Comparison of ENCODE assay signal across 1 cellular context in genomic region chr2:32627901-32628645, GRCh38.
A peak's percentile ranks its signal among the peaks of the same experiment; 100 is the strongest.
TF ChIP-seq lines count a peak whose summit lies in the region.

Gene TTC27, plus strand, starts transcription at chr2:32628050. Its CDS starts 243 bp downstream, at chr2:32628293.

TF ChIP-seq in GM12878, 131 proteins besides CTCF, POLR2A, EP300 and RAD21 (continued from another document):
- no peak for TF ChIP-seq CUX1 (IDR thresholded peaks at IDR 0.05; ENCODE audit: insufficient replicate concordance, low read depth, low read length)
- TF ChIP-seq MEF2B (IDR thresholded peaks at IDR 0.05; ENCODE audit: partially characterized antibody, poor library complexity, severe bottlenecking): no peak
- TF ChIP-seq ATF2 (IDR thresholded peaks at IDR 0.05; ENCODE audit: low read length): no peak
- TF ChIP-seq PKNOX1 (IDR thresholded peaks at IDR 0.05): peak; percentile 38; the same call in 1 of the 2 replicates
- TF ChIP-seq CBX3 (IDR thresholded peaks at IDR 0.05; ENCODE audit: borderline replicate concordance, low read depth): no peak
- peak; percentile 22; the same call in 1 of the 2 replicates for TF ChIP-seq RUNX3 (IDR thresholded peaks at IDR 0.05; ENCODE audit: low read length)
- no peak for TF ChIP-seq USF2 (IDR thresholded peaks at IDR 0.05; ENCODE audit: borderline replicate concordance, low read depth, low read length)
- no peak for TF ChIP-seq ZNF207 (IDR thresholded peaks at IDR 0.05; ENCODE audit: borderline replicate concordance)
- TF ChIP-seq MYB (IDR thresholded peaks at IDR 0.05; ENCODE audit: borderline replicate concordance, low read depth, low read length): no peak
- no peak for TF ChIP-seq IRF4 (IDR thresholded peaks at IDR 0.05; ENCODE audit: low read depth, low read length)
- TF ChIP-seq RELA (IDR thresholded peaks at IDR 0.05; ENCODE audit: borderline replicate concordance, partially characterized antibody): peak; percentile 52
TF ChIP-seq in GM12878: peak in this region for 44.
